ENCODE assay signal across 1 cellular context in genomic region chr15:45166792-45167630, GRCh38.
TF ChIP-seq lines count a peak whose summit lies in the region.

No MANE protein-coding gene starts in this region.

TF ChIP-seq in HepG2, 621 proteins besides CTCF, POLR2A, EP300 and RAD21 (continued from another document and continues in another):
- TF ChIP-seq, protein P1, sequence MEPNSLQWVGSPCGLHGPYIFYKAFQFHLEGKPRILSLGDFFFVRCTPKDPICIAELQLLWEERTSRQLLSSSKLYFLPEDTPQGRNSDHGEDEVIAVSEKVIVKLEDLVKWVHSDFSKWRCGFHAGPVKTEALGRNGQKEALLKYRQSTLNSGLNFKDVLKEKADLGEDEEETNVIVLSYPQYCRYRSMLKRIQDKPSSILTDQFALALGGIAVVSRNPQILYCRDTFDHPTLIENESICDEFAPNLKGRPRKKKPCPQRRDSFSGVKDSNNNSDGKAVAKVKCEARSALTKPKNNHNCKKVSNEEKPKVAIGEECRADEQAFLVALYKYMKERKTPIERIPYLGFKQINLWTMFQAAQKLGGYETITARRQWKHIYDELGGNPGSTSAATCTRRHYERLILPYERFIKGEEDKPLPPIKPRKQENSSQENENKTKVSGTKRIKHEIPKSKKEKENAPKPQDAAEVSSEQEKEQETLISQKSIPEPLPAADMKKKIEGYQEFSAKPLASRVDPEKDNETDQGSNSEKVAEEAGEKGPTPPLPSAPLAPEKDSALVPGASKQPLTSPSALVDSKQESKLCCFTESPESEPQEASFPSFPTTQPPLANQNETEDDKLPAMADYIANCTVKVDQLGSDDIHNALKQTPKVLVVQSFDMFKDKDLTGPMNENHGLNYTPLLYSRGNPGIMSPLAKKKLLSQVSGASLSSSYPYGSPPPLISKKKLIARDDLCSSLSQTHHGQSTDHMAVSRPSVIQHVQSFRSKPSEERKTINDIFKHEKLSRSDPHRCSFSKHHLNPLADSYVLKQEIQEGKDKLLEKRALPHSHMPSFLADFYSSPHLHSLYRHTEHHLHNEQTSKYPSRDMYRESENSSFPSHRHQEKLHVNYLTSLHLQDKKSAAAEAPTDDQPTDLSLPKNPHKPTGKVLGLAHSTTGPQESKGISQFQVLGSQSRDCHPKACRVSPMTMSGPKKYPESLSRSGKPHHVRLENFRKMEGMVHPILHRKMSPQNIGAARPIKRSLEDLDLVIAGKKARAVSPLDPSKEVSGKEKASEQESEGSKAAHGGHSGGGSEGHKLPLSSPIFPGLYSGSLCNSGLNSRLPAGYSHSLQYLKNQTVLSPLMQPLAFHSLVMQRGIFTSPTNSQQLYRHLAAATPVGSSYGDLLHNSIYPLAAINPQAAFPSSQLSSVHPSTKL (CRISPR knock-in tag; IDR thresholded peaks at IDR 0.05): no peak
- TF ChIP-seq ZNF205 (CRISPR knock-in tag; IDR thresholded peaks at IDR 0.05) (no peak), FOSL1 (CRISPR knock-in tag; IDR thresholded peaks at IDR 0.05; ENCODE audit: borderline replicate concordance) (no peak), PHF20 (CRISPR knock-in tag; IDR thresholded peaks at IDR 0.05) (peak; percentile 62), NPAS2 (CRISPR knock-in tag; IDR thresholded peaks at IDR 0.05; ENCODE audit: borderline replicate concordance) (no peak), ZNF260 (CRISPR knock-in tag; IDR thresholded peaks at IDR 0.05; ENCODE audit: borderline replicate concordance, low read depth) (no peak), ZNF770 (CRISPR knock-in tag; IDR thresholded peaks at IDR 0.05) (no peak), PHB2 (IDR thresholded peaks at IDR 0.05; ENCODE audit: partially characterized antibody) (no peak), NCOA1 (CRISPR knock-in tag; IDR thresholded peaks at IDR 0.05) (no peak), ZNF567 (CRISPR knock-in tag; IDR thresholded peaks at IDR 0.05; ENCODE audit: borderline replicate concordance) (no peak), ZNF562 (CRISPR knock-in tag; IDR thresholded peaks at IDR 0.05; ENCODE audit: borderline replicate concordance) (no peak), MEIS1 (CRISPR knock-in tag; IDR thresholded peaks at IDR 0.05; ENCODE audit: borderline replicate concordance) (no peak), ZFP1 (CRISPR knock-in tag; IDR thresholded peaks at IDR 0.05) (no peak), ZNF530 (CRISPR knock-in tag; IDR thresholded peaks at IDR 0.05; ENCODE audit: low read depth) (no peak), RBM39 (IDR thresholded peaks at IDR 0.05; ENCODE audit: low read depth, low read length, poor library complexity, severe bottlenecking) (peak; percentile 35), ZNF724P (CRISPR knock-in tag; IDR thresholded peaks at IDR 0.05; ENCODE audit: borderline replicate concordance) (no peak; the same call in 1 of the 2 replicates), SNAI1 (CRISPR knock-in tag; IDR thresholded peaks at IDR 0.05; ENCODE audit: borderline replicate concordance) (no peak), ZNF703 (CRISPR knock-in tag; IDR thresholded peaks at IDR 0.05; ENCODE audit: borderline replicate concordance) (no peak), SAP130 (CRISPR knock-in tag; IDR thresholded peaks at IDR 0.05; ENCODE audit: low read depth) (peak; percentile 34; the same call in 1 of the 2 replicates), PCBP2 (optimal IDR thresholded peaks at IDR 0.05; ENCODE audit: low read depth, low read length, poor library complexity, severe bottlenecking) (no peak), HNRNPUL1 (IDR thresholded peaks at IDR 0.05; ENCODE audit: low read depth, low read length) (no peak), FOXJ3 (CRISPR knock-in tag; IDR thresholded peaks at IDR 0.05; ENCODE audit: borderline replicate concordance) (no peak), EHMT2 (IDR thresholded peaks at IDR 0.05; ENCODE audit: borderline replicate concordance, low read depth, low read length) (no peak), TAF15 (IDR thresholded peaks at IDR 0.05; ENCODE audit: low read depth, low read length, poor library complexity, severe bottlenecking) (no peak), PAF1 (CRISPR knock-in tag; IDR thresholded peaks at IDR 0.05) (no peak), NCOR1 (IDR thresholded peaks at IDR 0.05; ENCODE audit: borderline replicate concordance, low read length) (no peak)
- TF ChIP-seq, protein P2, sequence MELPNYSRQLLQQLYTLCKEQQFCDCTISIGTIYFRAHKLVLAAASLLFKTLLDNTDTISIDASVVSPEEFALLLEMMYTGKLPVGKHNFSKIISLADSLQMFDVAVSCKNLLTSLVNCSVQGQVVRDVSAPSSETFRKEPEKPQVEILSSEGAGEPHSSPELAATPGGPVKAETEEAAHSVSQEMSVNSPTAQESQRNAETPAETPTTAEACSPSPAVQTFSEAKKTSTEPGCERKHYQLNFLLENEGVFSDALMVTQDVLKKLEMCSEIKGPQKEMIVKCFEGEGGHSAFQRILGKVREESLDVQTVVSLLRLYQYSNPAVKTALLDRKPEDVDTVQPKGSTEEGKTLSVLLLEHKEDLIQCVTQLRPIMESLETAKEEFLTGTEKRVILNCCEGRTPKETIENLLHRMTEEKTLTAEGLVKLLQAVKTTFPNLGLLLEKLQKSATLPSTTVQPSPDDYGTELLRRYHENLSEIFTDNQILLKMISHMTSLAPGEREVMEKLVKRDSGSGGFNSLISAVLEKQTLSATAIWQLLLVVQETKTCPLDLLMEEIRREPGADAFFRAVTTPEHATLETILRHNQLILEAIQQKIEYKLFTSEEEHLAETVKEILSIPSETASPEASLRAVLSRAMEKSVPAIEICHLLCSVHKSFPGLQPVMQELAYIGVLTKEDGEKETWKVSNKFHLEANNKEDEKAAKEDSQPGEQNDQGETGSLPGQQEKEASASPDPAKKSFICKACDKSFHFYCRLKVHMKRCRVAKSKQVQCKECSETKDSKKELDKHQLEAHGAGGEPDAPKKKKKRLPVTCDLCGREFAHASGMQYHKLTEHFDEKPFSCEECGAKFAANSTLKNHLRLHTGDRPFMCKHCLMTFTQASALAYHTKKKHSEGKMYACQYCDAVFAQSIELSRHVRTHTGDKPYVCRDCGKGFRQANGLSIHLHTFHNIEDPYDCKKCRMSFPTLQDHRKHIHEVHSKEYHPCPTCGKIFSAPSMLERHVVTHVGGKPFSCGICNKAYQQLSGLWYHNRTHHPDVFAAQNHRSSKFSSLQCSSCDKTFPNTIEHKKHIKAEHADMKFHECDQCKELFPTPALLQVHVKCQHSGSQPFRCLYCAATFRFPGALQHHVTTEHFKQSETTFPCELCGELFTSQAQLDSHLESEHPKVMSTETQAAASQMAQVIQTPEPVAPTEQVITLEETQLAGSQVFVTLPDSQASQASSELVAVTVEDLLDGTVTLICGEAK (IDR thresholded peaks at IDR 0.05): no peak
- TF ChIP-seq, protein P2 (CRISPR knock-in tag; IDR thresholded peaks at IDR 0.05): no peak
- TF ChIP-seq, protein P3, sequence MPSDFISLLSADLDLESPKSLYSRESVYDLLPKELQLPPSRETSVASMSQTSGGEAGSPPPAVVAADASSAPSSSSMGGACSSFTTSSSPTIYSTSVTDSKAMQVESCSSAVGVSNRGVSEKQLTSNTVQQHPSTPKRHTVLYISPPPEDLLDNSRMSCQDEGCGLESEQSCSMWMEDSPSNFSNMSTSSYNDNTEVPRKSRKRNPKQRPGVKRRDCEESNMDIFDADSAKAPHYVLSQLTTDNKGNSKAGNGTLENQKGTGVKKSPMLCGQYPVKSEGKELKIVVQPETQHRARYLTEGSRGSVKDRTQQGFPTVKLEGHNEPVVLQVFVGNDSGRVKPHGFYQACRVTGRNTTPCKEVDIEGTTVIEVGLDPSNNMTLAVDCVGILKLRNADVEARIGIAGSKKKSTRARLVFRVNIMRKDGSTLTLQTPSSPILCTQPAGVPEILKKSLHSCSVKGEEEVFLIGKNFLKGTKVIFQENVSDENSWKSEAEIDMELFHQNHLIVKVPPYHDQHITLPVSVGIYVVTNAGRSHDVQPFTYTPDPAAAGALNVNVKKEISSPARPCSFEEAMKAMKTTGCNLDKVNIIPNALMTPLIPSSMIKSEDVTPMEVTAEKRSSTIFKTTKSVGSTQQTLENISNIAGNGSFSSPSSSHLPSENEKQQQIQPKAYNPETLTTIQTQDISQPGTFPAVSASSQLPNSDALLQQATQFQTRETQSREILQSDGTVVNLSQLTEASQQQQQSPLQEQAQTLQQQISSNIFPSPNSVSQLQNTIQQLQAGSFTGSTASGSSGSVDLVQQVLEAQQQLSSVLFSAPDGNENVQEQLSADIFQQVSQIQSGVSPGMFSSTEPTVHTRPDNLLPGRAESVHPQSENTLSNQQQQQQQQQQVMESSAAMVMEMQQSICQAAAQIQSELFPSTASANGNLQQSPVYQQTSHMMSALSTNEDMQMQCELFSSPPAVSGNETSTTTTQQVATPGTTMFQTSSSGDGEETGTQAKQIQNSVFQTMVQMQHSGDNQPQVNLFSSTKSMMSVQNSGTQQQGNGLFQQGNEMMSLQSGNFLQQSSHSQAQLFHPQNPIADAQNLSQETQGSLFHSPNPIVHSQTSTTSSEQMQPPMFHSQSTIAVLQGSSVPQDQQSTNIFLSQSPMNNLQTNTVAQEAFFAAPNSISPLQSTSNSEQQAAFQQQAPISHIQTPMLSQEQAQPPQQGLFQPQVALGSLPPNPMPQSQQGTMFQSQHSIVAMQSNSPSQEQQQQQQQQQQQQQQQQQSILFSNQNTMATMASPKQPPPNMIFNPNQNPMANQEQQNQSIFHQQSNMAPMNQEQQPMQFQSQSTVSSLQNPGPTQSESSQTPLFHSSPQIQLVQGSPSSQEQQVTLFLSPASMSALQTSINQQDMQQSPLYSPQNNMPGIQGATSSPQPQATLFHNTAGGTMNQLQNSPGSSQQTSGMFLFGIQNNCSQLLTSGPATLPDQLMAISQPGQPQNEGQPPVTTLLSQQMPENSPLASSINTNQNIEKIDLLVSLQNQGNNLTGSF (CRISPR knock-in tag; IDR thresholded peaks at IDR 0.05): no peak
- TF ChIP-seq, protein P4, sequence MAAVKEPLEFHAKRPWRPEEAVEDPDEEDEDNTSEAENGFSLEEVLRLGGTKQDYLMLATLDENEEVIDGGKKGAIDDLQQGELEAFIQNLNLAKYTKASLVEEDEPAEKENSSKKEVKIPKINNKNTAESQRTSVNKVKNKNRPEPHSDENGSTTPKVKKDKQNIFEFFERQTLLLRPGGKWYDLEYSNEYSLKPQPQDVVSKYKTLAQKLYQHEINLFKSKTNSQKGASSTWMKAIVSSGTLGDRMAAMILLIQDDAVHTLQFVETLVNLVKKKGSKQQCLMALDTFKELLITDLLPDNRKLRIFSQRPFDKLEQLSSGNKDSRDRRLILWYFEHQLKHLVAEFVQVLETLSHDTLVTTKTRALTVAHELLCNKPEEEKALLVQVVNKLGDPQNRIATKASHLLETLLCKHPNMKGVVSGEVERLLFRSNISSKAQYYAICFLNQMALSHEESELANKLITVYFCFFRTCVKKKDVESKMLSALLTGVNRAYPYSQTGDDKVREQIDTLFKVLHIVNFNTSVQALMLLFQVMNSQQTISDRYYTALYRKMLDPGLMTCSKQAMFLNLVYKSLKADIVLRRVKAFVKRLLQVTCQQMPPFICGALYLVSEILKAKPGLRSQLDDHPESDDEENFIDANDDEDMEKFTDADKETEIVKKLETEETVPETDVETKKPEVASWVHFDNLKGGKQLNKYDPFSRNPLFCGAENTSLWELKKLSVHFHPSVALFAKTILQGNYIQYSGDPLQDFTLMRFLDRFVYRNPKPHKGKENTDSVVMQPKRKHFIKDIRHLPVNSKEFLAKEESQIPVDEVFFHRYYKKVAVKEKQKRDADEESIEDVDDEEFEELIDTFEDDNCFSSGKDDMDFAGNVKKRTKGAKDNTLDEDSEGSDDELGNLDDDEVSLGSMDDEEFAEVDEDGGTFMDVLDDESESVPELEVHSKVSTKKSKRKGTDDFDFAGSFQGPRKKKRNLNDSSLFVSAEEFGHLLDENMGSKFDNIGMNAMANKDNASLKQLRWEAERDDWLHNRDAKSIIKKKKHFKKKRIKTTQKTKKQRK (IDR thresholded peaks at IDR 0.05; ENCODE audit: low read length): no peak
- TF ChIP-seq, protein P5, sequence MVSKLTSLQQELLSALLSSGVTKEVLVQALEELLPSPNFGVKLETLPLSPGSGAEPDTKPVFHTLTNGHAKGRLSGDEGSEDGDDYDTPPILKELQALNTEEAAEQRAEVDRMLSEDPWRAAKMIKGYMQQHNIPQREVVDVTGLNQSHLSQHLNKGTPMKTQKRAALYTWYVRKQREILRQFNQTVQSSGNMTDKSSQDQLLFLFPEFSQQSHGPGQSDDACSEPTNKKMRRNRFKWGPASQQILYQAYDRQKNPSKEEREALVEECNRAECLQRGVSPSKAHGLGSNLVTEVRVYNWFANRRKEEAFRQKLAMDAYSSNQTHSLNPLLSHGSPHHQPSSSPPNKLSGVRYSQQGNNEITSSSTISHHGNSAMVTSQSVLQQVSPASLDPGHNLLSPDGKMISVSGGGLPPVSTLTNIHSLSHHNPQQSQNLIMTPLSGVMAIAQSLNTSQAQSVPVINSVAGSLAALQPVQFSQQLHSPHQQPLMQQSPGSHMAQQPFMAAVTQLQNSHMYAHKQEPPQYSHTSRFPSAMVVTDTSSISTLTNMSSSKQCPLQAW (CRISPR knock-in tag; IDR thresholded peaks at IDR 0.05): 0 out of 2 replicates have a peak, but pooled peaks have one; percentile 24
